In the genomic region with DNA sequence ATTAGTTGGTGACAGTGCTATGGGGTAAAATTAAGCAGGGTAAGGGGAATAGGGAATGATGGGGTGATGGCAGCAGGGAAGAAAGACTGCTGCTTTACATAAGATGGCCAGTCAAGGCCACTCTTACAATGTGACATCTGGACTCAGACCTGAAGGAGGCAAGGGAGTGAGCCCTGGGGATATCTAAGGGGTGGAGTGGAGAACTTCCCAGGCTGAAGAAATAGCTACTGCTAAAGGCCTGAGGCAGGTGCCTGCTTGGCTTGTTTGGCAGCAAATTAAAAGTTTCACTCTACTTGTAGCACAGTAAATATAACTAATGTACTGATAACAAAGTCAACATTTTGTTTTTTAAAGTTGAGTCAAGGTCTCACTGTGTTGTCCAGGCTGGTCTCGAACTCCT, we compare ENCODE assay signal across 22 cellular contexts.
DNase-seq lines count a peak whose midpoint lies in the region; ATAC-seq and TF ChIP-seq lines count a peak whose summit lies in the region.
"Had no signal": no experiment of that assay in that cellular context is flagged by ENCODE, and none has a peak within 500 bp of the region (broad histone marks: within the 10 kb centered on the region; RNA-seq: fewer than 3 reads in every experiment).

No MANE protein-coding gene starts in this region.

- ATAC-seq in central memory CD8-positive, alpha-beta T cell (replicated peaks; ENCODE audit: extremely low read depth, poor library complexity, severe bottlenecking) = no peak
- no peak for ATAC-seq in GM18511 (IDR thresholded peaks at IDR 0.05; ENCODE audit: unreplicated experiment)
- no peak for ATAC-seq in HG02759 (IDR thresholded peaks at IDR 0.05; ENCODE audit: unreplicated experiment)
- ATAC-seq: A549 had no signal

- H3K4me1 Mint-ChIP-seq in central memory CD8-positive, alpha-beta T cell = no peaks in the 10 kb centered on the region
- no peaks in the 10 kb centered on the region for H3K4me1 Mint-ChIP-seq in type B pancreatic cell (ENCODE audit: unreplicated experiment)
- H3K4me1 Mint-ChIP-seq: CD14-positive monocyte; CD8-positive, alpha-beta memory T cell had no signal

- no peak overlapping the region for H3K4me3 Mint-ChIP-seq in central memory CD8-positive, alpha-beta T cell
- H3K4me3 Mint-ChIP-seq in type B pancreatic cell = no peak overlapping the region
- H3K4me3 Mint-ChIP-seq: CD14-positive monocyte; CD4-positive, alpha-beta T cell; CD8-positive, alpha-beta memory T cell had no signal

- intact Hi-C loops in dorsolateral prefrontal cortex (cut with DNase I) = no loop called here

- TF ChIP-seq CTCF in type B pancreatic cell (conservative IDR thresholded peaks at IDR 0.05) (no peak), dorsolateral prefrontal cortex (IDR thresholded peaks at IDR 0.05 in 54 of 56, conservative IDR thresholded peaks at IDR 0.05 in 2 of 56; ENCODE audit: low read depth in 1 of 56, partially characterized antibody in 56 of 56) (no peak)

- no peaks in the 10 kb centered on the region for H3K27me3 ChIP-seq in dorsolateral prefrontal cortex
- H3K27me3 ChIP-seq: BE2C; BLaER1 treated with 17β-estradiol and CSF1 and Interleukin-3, amounts not matched to agents 10 nM and 100 nM had no signal

- H3K27me3 Mint-ChIP-seq in central memory CD8-positive, alpha-beta T cell = no peaks in the 10 kb centered on the region
- H3K27me3 Mint-ChIP-seq in type B pancreatic cell = no peaks in the 10 kb centered on the region
- H3K27me3 Mint-ChIP-seq: CD4-positive, alpha-beta T cell; CD8-positive, alpha-beta memory T cell had no signal

- DNase-seq in ELF-1 (ENCODE audit: low read depth, low spot score) (peak; percentile 38), islet precursor cell (peak; percentile 51), type B pancreatic cell (ENCODE audit: extremely low spot score, unreplicated experiment) (no peak), dorsolateral prefrontal cortex (no peak)
- DNase-seq in central memory CD8-positive, alpha-beta T cell (ENCODE audit: low spot score in 2 of 2) = no peak
- DNase-seq: 8988T; ACHN; AML-193; BE2C; CD4-positive, alpha-beta T cell; CD8-positive, alpha-beta memory T cell; DMS 273 treated with DMSO at 0.1 percent for 48 hours; DMS79; EL; GF-D8; GOT3; HCEC 1CT had no signal

- no peak overlapping the region for H3K27ac ChIP-seq in dorsolateral prefrontal cortex
- H3K27ac ChIP-seq: A549; BLaER1 treated with 17β-estradiol and CSF1 and Interleukin-3, amounts not matched to agents 10 nM and 100 nM had no signal

- H3K36me3 Mint-ChIP-seq in central memory CD8-positive, alpha-beta T cell (ENCODE audit: insufficient read depth) = peaks cover 39% of the 10 kb centered on the region
- H3K36me3 Mint-ChIP-seq in type B pancreatic cell = peaks cover 18% of the 10 kb centered on the region

- H3K4me3 ChIP-seq in dorsolateral prefrontal cortex = no peak overlapping the region
- H3K4me3 ChIP-seq: A549; BLaER1 treated with 17β-estradiol and CSF1 and Interleukin-3, amounts not matched to agents 10 nM and 100 nM had no signal

- H3K9me3 Mint-ChIP-seq in central memory CD8-positive, alpha-beta T cell = no peaks in the 10 kb centered on the region
- peaks cover 4% of the 10 kb centered on the region for H3K9me3 Mint-ChIP-seq in type B pancreatic cell
- H3K9me3 Mint-ChIP-seq: CD4-positive, alpha-beta T cell; CD8-positive, alpha-beta memory T cell had no signal

- H3K27ac Mint-ChIP-seq in central memory CD8-positive, alpha-beta T cell (ENCODE audit: low read depth) = peak overlapping the region; percentile 1
- peak overlapping the region; percentile 55 for H3K27ac Mint-ChIP-seq in type B pancreatic cell
- H3K27ac Mint-ChIP-seq: CD14-positive monocyte; CD4-positive, alpha-beta T cell had no signal

Comparison
In these comparisons a context has a peak if more than half of its experiments do, and no peak if none do; other contexts are left out.
1. DNase-seq: peak in ELF-1 (single experiment) and islet precursor cell (single experiment); none in central memory CD8-positive, alpha-beta T cell (0 of 2), type B pancreatic cell (single experiment) and dorsolateral prefrontal cortex (0 of 10).